Comparison of ENCODE assay signal across 1 cellular context in the genomic region with DNA sequence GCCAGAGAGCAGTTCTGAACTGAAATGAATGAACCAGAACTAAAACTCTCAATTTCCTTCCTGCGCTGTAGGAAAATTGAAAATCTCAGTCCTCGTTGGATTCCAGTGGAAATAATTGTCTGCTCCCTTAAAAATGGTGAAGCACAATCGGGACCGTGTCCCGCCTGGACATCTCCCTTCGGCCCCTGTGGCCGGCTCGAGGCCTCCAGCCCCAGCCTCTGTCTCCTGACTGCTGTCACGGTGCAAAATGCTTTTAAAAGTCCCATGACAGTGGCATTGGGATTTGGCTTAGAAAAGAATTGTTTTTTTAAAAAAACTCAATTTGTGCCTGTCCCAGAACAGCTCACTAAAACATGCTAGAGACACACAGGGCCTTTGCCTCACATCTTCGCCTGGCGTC.
TF ChIP-seq lines count a peak whose summit lies in the region.

No MANE protein-coding gene starts in this region.

TF ChIP-seq in H1, 55 proteins besides CTCF, POLR2A, EP300 and RAD21 (continued from another document):
- TF ChIP-seq, protein P1, sequence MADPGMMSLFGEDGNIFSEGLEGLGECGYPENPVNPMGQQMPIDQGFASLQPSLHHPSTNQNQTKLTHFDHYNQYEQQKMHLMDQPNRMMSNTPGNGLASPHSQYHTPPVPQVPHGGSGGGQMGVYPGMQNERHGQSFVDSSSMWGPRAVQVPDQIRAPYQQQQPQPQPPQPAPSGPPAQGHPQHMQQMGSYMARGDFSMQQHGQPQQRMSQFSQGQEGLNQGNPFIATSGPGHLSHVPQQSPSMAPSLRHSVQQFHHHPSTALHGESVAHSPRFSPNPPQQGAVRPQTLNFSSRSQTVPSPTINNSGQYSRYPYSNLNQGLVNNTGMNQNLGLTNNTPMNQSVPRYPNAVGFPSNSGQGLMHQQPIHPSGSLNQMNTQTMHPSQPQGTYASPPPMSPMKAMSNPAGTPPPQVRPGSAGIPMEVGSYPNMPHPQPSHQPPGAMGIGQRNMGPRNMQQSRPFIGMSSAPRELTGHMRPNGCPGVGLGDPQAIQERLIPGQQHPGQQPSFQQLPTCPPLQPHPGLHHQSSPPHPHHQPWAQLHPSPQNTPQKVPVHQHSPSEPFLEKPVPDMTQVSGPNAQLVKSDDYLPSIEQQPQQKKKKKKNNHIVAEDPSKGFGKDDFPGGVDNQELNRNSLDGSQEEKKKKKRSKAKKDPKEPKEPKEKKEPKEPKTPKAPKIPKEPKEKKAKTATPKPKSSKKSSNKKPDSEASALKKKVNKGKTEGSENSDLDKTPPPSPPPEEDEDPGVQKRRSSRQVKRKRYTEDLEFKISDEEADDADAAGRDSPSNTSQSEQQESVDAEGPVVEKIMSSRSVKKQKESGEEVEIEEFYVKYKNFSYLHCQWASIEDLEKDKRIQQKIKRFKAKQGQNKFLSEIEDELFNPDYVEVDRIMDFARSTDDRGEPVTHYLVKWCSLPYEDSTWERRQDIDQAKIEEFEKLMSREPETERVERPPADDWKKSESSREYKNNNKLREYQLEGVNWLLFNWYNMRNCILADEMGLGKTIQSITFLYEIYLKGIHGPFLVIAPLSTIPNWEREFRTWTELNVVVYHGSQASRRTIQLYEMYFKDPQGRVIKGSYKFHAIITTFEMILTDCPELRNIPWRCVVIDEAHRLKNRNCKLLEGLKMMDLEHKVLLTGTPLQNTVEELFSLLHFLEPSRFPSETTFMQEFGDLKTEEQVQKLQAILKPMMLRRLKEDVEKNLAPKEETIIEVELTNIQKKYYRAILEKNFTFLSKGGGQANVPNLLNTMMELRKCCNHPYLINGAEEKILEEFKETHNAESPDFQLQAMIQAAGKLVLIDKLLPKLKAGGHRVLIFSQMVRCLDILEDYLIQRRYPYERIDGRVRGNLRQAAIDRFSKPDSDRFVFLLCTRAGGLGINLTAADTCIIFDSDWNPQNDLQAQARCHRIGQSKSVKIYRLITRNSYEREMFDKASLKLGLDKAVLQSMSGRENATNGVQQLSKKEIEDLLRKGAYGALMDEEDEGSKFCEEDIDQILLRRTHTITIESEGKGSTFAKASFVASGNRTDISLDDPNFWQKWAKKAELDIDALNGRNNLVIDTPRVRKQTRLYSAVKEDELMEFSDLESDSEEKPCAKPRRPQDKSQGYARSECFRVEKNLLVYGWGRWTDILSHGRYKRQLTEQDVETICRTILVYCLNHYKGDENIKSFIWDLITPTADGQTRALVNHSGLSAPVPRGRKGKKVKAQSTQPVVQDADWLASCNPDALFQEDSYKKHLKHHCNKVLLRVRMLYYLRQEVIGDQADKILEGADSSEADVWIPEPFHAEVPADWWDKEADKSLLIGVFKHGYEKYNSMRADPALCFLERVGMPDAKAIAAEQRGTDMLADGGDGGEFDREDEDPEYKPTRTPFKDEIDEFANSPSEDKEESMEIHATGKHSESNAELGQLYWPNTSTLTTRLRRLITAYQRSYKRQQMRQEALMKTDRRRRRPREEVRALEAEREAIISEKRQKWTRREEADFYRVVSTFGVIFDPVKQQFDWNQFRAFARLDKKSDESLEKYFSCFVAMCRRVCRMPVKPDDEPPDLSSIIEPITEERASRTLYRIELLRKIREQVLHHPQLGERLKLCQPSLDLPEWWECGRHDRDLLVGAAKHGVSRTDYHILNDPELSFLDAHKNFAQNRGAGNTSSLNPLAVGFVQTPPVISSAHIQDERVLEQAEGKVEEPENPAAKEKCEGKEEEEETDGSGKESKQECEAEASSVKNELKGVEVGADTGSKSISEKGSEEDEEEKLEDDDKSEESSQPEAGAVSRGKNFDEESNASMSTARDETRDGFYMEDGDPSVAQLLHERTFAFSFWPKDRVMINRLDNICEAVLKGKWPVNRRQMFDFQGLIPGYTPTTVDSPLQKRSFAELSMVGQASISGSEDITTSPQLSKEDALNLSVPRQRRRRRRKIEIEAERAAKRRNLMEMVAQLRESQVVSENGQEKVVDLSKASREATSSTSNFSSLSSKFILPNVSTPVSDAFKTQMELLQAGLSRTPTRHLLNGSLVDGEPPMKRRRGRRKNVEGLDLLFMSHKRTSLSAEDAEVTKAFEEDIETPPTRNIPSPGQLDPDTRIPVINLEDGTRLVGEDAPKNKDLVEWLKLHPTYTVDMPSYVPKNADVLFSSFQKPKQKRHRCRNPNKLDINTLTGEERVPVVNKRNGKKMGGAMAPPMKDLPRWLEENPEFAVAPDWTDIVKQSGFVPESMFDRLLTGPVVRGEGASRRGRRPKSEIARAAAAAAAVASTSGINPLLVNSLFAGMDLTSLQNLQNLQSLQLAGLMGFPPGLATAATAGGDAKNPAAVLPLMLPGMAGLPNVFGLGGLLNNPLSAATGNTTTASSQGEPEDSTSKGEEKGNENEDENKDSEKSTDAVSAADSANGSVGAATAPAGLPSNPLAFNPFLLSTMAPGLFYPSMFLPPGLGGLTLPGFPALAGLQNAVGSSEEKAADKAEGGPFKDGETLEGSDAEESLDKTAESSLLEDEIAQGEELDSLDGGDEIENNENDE (IDR thresholded peaks at IDR 0.05; ENCODE audit: insufficient replicate concordance, low read length): no peak
- TF ChIP-seq SIRT6 (IDR thresholded peaks at IDR 0.05; ENCODE audit: low read length) (no peak), SP2 (IDR thresholded peaks at IDR 0.05; ENCODE audit: low read length) (no peak), BRCA1 (IDR thresholded peaks at IDR 0.05; ENCODE audit: low read depth, low read length) (no peak), CHD1 (IDR thresholded peaks at IDR 0.05; ENCODE audit: low read depth, low read length) (no peak), PHF8 (conservative IDR thresholded peaks at IDR 0.05; ENCODE audit: low read depth, low read length) (no peak), SAP30 (IDR thresholded peaks at IDR 0.05; ENCODE audit: insufficient read depth, insufficient replicate concordance, low read length) (no peak), NANOG (IDR thresholded peaks at IDR 0.05; ENCODE audit: insufficient read depth, low read depth, low read length, poor library complexity, severe bottlenecking) (no peak), KDM5A (IDR thresholded peaks at IDR 0.05; ENCODE audit: low read length) (no peak), KDM1A (IDR thresholded peaks at IDR 0.05; ENCODE audit: borderline replicate concordance, low read length) (no peak), TAF7 (optimal IDR thresholded peaks at IDR 0.05; ENCODE audit: borderline replicate concordance, low read depth, low read length) (no peak), SIN3A (conservative IDR thresholded peaks at IDR 0.05 in 1 of 2, IDR thresholded peaks at IDR 0.05 in 1 of 2; ENCODE audit: low read depth in 1 of 2, low read length in 2 of 2) (no peak), TEAD4 (IDR thresholded peaks at IDR 0.05; ENCODE audit: low read depth, low read length) (no peak), EZH2 (IDR thresholded peaks at IDR 0.05; ENCODE audit: low read depth, low read length, severe bottlenecking) (no peak)
- TF ChIP-seq, protein P2, sequence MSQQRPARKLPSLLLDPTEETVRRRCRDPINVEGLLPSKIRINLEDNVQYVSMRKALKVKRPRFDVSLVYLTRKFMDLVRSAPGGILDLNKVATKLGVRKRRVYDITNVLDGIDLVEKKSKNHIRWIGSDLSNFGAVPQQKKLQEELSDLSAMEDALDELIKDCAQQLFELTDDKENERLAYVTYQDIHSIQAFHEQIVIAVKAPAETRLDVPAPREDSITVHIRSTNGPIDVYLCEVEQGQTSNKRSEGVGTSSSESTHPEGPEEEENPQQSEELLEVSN (IDR thresholded peaks at IDR 0.05): no peak
